23 cellular contexts compared by ENCODE assay signal in genomic region chr11:34475656-34476055, GRCh38. TPM values are rescaled to one million over a fixed set of nuclear protein-coding genes. Genes with fewer than 3 reads are reported as not detected.
DNase-seq lines count a peak whose midpoint lies in the region; FAIRE-seq and TF ChIP-seq lines count a peak whose summit lies in the region.
"Had no signal": no experiment of that assay in that cellular context is flagged by ENCODE, and none has a peak within 500 bp of the region (broad histone marks: within the 10 kb centered on the region; RNA-seq: fewer than 3 reads in every experiment).

No MANE protein-coding gene starts in this region.

- H3K27me3 ChIP-seq in WERI-Rb-1 (ENCODE audit: insufficient read depth, low read depth, severe bottlenecking) (no peaks in the 10 kb centered on the region), small intestine (ENCODE audit: control insufficient read depth in 2 of 2, insufficient read depth in 2 of 2, low read length in 2 of 2) (no peaks in the 10 kb centered on the region)

- 34 to 46% (median 43%) methylated on average over 3 of the region's 3 CpGs for WGBS in small intestine, 3 donors

- H3K4me1 ChIP-seq in small intestine (ENCODE audit: control insufficient read depth in 2 of 2, insufficient read depth in 1 of 2, low read depth in 1 of 2, low read length in 1 of 2), result no peaks in the 10 kb centered on the region
- H3K4me1 ChIP-seq: A549 had no signal

- H3K9me3 ChIP-seq in WERI-Rb-1 (ENCODE audit: severe bottlenecking), result no peaks in the 10 kb centered on the region
- no peaks in the 10 kb centered on the region for H3K9me3 ChIP-seq in small intestine (ENCODE audit: control insufficient read depth, low read depth)
- H3K9me3 ChIP-seq: A549 had no signal

- DNase-seq in DMS79 (lab: John Stamatoyannopoulos, UW) (peak; percentile 16), WERI-Rb-1 (no peak), foreskin fibroblast (peak; percentile 9 to 33), renal cortical epithelial cell (ENCODE audit: low read depth) (peak; percentile 6), RPMI8226 (no peak), small intestine (no peak), NCI-H128 (lab: John Stamatoyannopoulos, UW; ENCODE audit: unreplicated experiment) (no peak)
- DNase-seq: AML-193; CD4-positive, alpha-beta T cell; DMS153; DND-41; GDM1; H9; KBM-7 had no signal

- FAIRE-seq in small intestine (lab: Jason Lieb, UNC), result no peak
- FAIRE-seq: A549, GM12892, GM18507, H1, HepG2 had no signal

- peaks cover 17% of the 10 kb centered on the region for H3K36me3 ChIP-seq in WERI-Rb-1
- peaks cover 6 to 7% of the 10 kb centered on the region in 2 donors for H3K36me3 ChIP-seq in small intestine (ENCODE audit: control insufficient read depth in 2 of 2, insufficient read depth in 2 of 2, low read length in 2 of 2)

- H3K4me3 ChIP-seq in WERI-Rb-1 (ENCODE audit: low read depth, low read length) (no peak overlapping the region), foreskin fibroblast (ENCODE audit: low read depth in 1 of 2, low read length in 2 of 2) (no peak overlapping the region), small intestine (ENCODE audit: low read depth in 1 of 2, low read length in 2 of 2) (no peak overlapping the region)
- H3K4me3 ChIP-seq: A549 had no signal

- H3K27ac ChIP-seq in WERI-Rb-1 (peak overlapping the region; percentile 74), small intestine (ENCODE audit: low read depth in 1 of 2, low read length in 1 of 2) (no peak overlapping the region)
- H3K27ac ChIP-seq: 22Rv1, A549, C4-2B had no signal

- TF ChIP-seq CTCF in WERI-Rb-1 (IDR thresholded peaks at IDR 0.05; ENCODE audit: low read depth, low read length) (no peak), foreskin fibroblast (IDR thresholded peaks at IDR 0.05; ENCODE audit: low read depth, low read length) (no peak)

RNA-seq across cellular contexts. Expression of gene CAT, which starts 36.9 kb away (rescaled TPM):
- total RNA-seq in renal cortical epithelial cell, result 93.1 and 343 TPM in 2 replicates
- polyA plus RNA-seq in small intestine, result 100 to 1,000 TPM in 1 of 3 donors, 10 to 100 TPM in 2; 76.7 to 222 (median 82.7) TPM

RNA-seq across cellular contexts. Expression of gene ELF5, which starts 37.9 kb away (rescaled TPM):
- total RNA-seq in renal cortical epithelial cell, result 0.35 TPM in 1 of 2 replicates, not detected in the other
- not detected for polyA plus RNA-seq in small intestine
- total RNA-seq: CD4-positive, alpha-beta T cell; H1; H9 had no signal
- polyA plus RNA-seq: BJ, H1, IgD-negative memory B cell had no signal

Comparison
In these comparisons a context has a peak if more than half of its experiments do, and no peak if none do; other contexts are left out.
1. DNase-seq: peak in DMS79 (single experiment), foreskin fibroblast (2 of 2) and renal cortical epithelial cell (single experiment); none in WERI-Rb-1 (single experiment), RPMI8226 (single experiment), small intestine (single experiment) and NCI-H128 (single experiment).